In genomic region chr16:46568472-46569230, GRCh38 we compare ENCODE assay signal across 24 cellular contexts. TPM values are rescaled to one million over a fixed set of nuclear protein-coding genes. Genes with fewer than 3 reads are reported as not detected.
DNase-seq lines count a peak whose midpoint lies in the region; ATAC-seq, FAIRE-seq and TF ChIP-seq lines count a peak whose summit lies in the region.
"Had no signal": no experiment of that assay in that cellular context is flagged by ENCODE, and none has a peak within 500 bp of the region (broad histone marks: within the 10 kb centered on the region; RNA-seq: fewer than 3 reads in every experiment).

No MANE protein-coding gene starts in this region.

- no peaks in the 10 kb centered on the region for H3K4me1 ChIP-seq in GM23338 (ENCODE audit: insufficient read depth)
- H3K4me1 ChIP-seq in K562 (replicated peaks in 1 of 2; ENCODE audit: control insufficient read depth in 2 of 2, insufficient read depth in 2 of 2, low read length in 2 of 2) = peaks cover 5 to 14% of the 10 kb centered on the region in 2 experiments; a peak in 4 of 5 replicates

- in situ Hi-C loops in K562 (cut with MboI) = no loop called here

- TF ChIP-seq CTCF in 22Rv1 (IDR thresholded peaks at IDR 0.05) (no peak), GM23338 (conservative IDR thresholded peaks at IDR 0.05; ENCODE audit: low read depth in 2 of 2) (no peak), K562 (IDR thresholded peaks at IDR 0.05 in 2 of 3, conservative IDR thresholded peaks at IDR 0.05 in 1 of 3; ENCODE audit: insufficient read depth in 2 of 3, low read depth in 1 of 3, low read length in 3 of 3) (no peak)

- H3K4me2 ChIP-seq in GM23338 = no peak overlapping the region
- H3K4me2 ChIP-seq in K562 (ENCODE audit: insufficient read depth, low read length) = no peak overlapping the region
- H3K4me2 ChIP-seq: A549; BLaER1 treated with 17β-estradiol and CSF1 and Interleukin-3, amounts not matched to agents 10 nM and 100 nM had no signal

- no peak overlapping the region for H3K27ac Mint-ChIP-seq in GM23338
- H3K27ac Mint-ChIP-seq: CD4-positive, alpha-beta T cell; H9; HFFc6 had no signal

- no TSS peak for BruUV-seq in K562 (replicated peaks; lab: Mats Ljungman, UMichigan)

- H3K9me3 Mint-ChIP-seq in GM23338 = no peaks in the 10 kb centered on the region
- H3K9me3 Mint-ChIP-seq: CD4-positive, alpha-beta T cell had no signal

- H3K27me3 Mint-ChIP-seq in GM23338 (ENCODE audit: insufficient read depth, low read depth, poor library complexity) = peaks cover 2% of the 10 kb centered on the region
- H3K27me3 Mint-ChIP-seq: CD4-positive, alpha-beta T cell had no signal

- no peak for TF ChIP-seq RAD21 in K562 (CRISPR knock-in tag; conservative IDR thresholded peaks at IDR 0.05 in 1 of 2, IDR thresholded peaks at IDR 0.05 in 1 of 2)

- no peaks in the 10 kb centered on the region for H3F3A ChIP-seq in GM23338 (replicated peaks; ENCODE audit: low read depth)

- CTCF ChIA-PET in K562 (lab: Yijun Ruan, JAX; ENCODE audit: low intra/inter-chr PET ratio) = no interaction called here

- no peak for TF ChIP-seq POLR2A in K562 (conservative IDR thresholded peaks at IDR 0.05)

- H4K20me1 ChIP-seq in GM23338 (replicated peaks; ENCODE audit: insufficient read depth) = no peaks in the 10 kb centered on the region
- H4K20me1 ChIP-seq in K562 (replicated peaks; ENCODE audit: control insufficient read depth, insufficient read depth, low read length) = no peaks in the 10 kb centered on the region
- H4K20me1 ChIP-seq: BLaER1 treated with 17β-estradiol and CSF1 and Interleukin-3, amounts not matched to agents 10 nM and 100 nM had no signal

- H3K79me2 ChIP-seq in GM23338 (replicated peaks; ENCODE audit: insufficient read depth) (no peaks in the 10 kb centered on the region), K562 (ENCODE audit: control insufficient read depth, insufficient read depth, low read length) (no peaks in the 10 kb centered on the region)

- H3K36me3 ChIP-seq in GM23338 (ENCODE audit: insufficient read depth) (no peaks in the 10 kb centered on the region), K562 (ENCODE audit: control insufficient read depth, insufficient read depth, low read length) (no peaks in the 10 kb centered on the region)
- H3K36me3 ChIP-seq: BLaER1 treated with 17β-estradiol and CSF1 and Interleukin-3, amounts not matched to agents 10 nM and 100 nM had no signal

- no peak overlapping the region for H3K4me3 Mint-ChIP-seq in GM23338
- H3K4me3 Mint-ChIP-seq: CD4-positive, alpha-beta T cell; H9; HFFc6 had no signal

- no peak for DNase-seq in GM23338 (ENCODE audit: low spot score)
- DNase-seq in K562 (ENCODE audit: extremely low read depth in 1 of 4, low spot score in 3 of 4) = no peak
- peak; percentile 73 for DNase-seq in posterior vena cava (ENCODE audit: low spot score)
- no peak for DNase-seq in activated CD8-positive, alpha-beta memory T cell treated with anti-CD3 and anti-CD28 coated beads, Interleukin-2, amount 50 U/mL, for 4 hours
- DNase-seq in NCI-H1417 (lab: John Stamatoyannopoulos, UW) = no peak
- DNase-seq: AML-193; CD4-positive, alpha-beta T cell; HFFc6; KG1; MM.1S; NCI-H1694; NCI-H2029 treated with DMSO at 0.1 percent for 48 hours; NCI-H446 treated with DMSO at 0.1 percent for 48 hours; NCI-H69; SIG-M5 had no signal

- FAIRE-seq in K562 (lab: Jason Lieb, UNC) = no peak
- FAIRE-seq: A549, D721Med, G401.6 had no signal

- peak overlapping the region; percentile 43; the same call in 1 of the 2 replicates for H2AFZ ChIP-seq in GM23338
- no peak overlapping the region for H2AFZ ChIP-seq in K562 (ENCODE audit: low read depth, low read length)

- H3K4me3 ChIP-seq in GM23338 (no peak overlapping the region), K562 (no peak overlapping the region)
- H3K4me3 ChIP-seq: A549; BLaER1 treated with 17β-estradiol and CSF1 and Interleukin-3, amounts not matched to agents 10 nM and 100 nM; SK-N-MC had no signal

- H3K9me2 ChIP-seq in GM23338 (ENCODE audit: insufficient read depth) = no peaks in the 10 kb centered on the region

- H3K9ac ChIP-seq in K562 (ENCODE audit: insufficient read depth in 1 of 2, low read depth in 2 of 2, low read length in 2 of 2) = no peak overlapping the region
- H3K9ac ChIP-seq: BLaER1 treated with 17β-estradiol and CSF1 and Interleukin-3, amounts not matched to agents 10 nM and 100 nM had no signal

- no peak for TF ChIP-seq EP300 in K562 (IDR thresholded peaks at IDR 0.05; ENCODE audit: low read length)

- intact Hi-C loops in K562 (cut with micrococcal nuclease) (no loop called here), posterior vena cava (cut with DNase I) (no loop called here)

- H3K27me3 ChIP-seq in GM23338 (ENCODE audit: insufficient read depth) = no peaks in the 10 kb centered on the region
- H3K27me3 ChIP-seq in K562 (ENCODE audit: control insufficient read depth in 2 of 2, insufficient read depth in 2 of 2, low read length in 2 of 2) = peaks cover 11 to 32% of the 10 kb centered on the region in 2 experiments; a peak in 3 of 5 replicates
- H3K27me3 ChIP-seq: BLaER1 treated with 17β-estradiol and CSF1 and Interleukin-3, amounts not matched to agents 10 nM and 100 nM had no signal

- no peaks in the 10 kb centered on the region for H3K9me3 ChIP-seq in K562 (replicated peaks; ENCODE audit: control insufficient read depth, insufficient read depth, low read depth, low read length)
- H3K9me3 ChIP-seq: A549 had no signal

- no peaks in the 10 kb centered on the region for H3K36me3 Mint-ChIP-seq in GM23338 (ENCODE audit: low read depth)

- H3K4me1 Mint-ChIP-seq in GM23338 = no peaks in the 10 kb centered on the region; the same call in 2 of the 3 replicates

- no peaks in the 10 kb centered on the region for H3K9me1 ChIP-seq in K562 (ENCODE audit: control insufficient read depth, insufficient read depth, low read length)

- peak; percentile 29; the same call in 2 of the 3 replicates for ATAC-seq in GM23338
- no peak; the same call in none of the 3 replicates for ATAC-seq in K562
- ATAC-seq in GM21825 (IDR thresholded peaks at IDR 0.05; ENCODE audit: unreplicated experiment) = no peak
- ATAC-seq: A549 had no signal

- WGBS in K562 (ENCODE audit: insufficient coverage, low coverage, missing lambda C conversion rate) = 28% methylated on average over 31 of the region's 42 CpGs

- POLR2A ChIA-PET in K562 (lab: Yijun Ruan, JAX) = interaction anchor here (0.6 to 4.0 kb wide), 4 partner anchors 9 to 275 kb away, joined by 3 to 18 read pairs (median 4); no protein-coding TSS in a partner anchor

- peak overlapping the region; percentile 60 for H3K27ac ChIP-seq in 22Rv1
- H3K27ac ChIP-seq in GM23338 (ENCODE audit: low read depth) = no peak overlapping the region
- H3K27ac ChIP-seq in K562 (ENCODE audit: extremely low read depth, low read depth, low read length) = no peak overlapping the region
- H3K27ac ChIP-seq: A549; BLaER1 treated with 17β-estradiol and CSF1 and Interleukin-3, amounts not matched to agents 10 nM and 100 nM; RWPE1; SK-N-MC had no signal

TF ChIP-seq in GM23338, 12 proteins besides CTCF, POLR2A, EP300 and RAD21 (continues in another document):
- TF ChIP-seq ETS1 (IDR thresholded peaks at IDR 0.05) = no peak
- no peak for TF ChIP-seq JUNB (IDR thresholded peaks at IDR 0.05; ENCODE audit: unreplicated experiment)
- TF ChIP-seq NANOG (IDR thresholded peaks at IDR 0.05; ENCODE audit: borderline replicate concordance) = no peak

TF ChIP-seq in K562, 482 proteins besides CTCF, POLR2A, EP300 and RAD21 (continues in another document):
- TF ChIP-seq HDAC2 (IDR thresholded peaks at IDR 0.05) = no peak
- TF ChIP-seq ARID3B (CRISPR knock-in tag; IDR thresholded peaks at IDR 0.05; ENCODE audit: borderline replicate concordance) = no peak
- no peak for TF ChIP-seq ZNF57 (CRISPR knock-in tag; IDR thresholded peaks at IDR 0.05)
- no peak for TF ChIP-seq ZNF133 (CRISPR knock-in tag; IDR thresholded peaks at IDR 0.05)
- TF ChIP-seq MEIS2 (IDR thresholded peaks at IDR 0.05; ENCODE audit: partially characterized antibody) = peak; percentile 3
- TF ChIP-seq CBFB (CRISPR knock-in tag; IDR thresholded peaks at IDR 0.05) = no peak
- no peak for TF ChIP-seq SIRT6 (IDR thresholded peaks at IDR 0.05; ENCODE audit: low read depth, low read length)
- TF ChIP-seq ZNF197 (CRISPR knock-in tag; IDR thresholded peaks at IDR 0.05; ENCODE audit: low read depth) = no peak
- TF ChIP-seq NRF1 (conservative IDR thresholded peaks at IDR 0.05 in 1 of 2, IDR thresholded peaks at IDR 0.05 in 1 of 2) = peak; percentile 46 to 66

RNA-seq across cellular contexts. Expression of gene SHCBP1, which starts 52.5 kb away (rescaled TPM):
- total RNA-seq in GM23338 (2014; rRNA removed; shearing (Covaris generic)) = 14.1 and 14.9 TPM in 2 replicates
- polyA plus RNA-seq in GM23338 (2016; fragmentation: Nextera tagmentation; extraction: Ambion mirVana) (6.5 and 7.3 TPM in 2 replicates), K562 (2011; rRNA removed) (21.3 and 29.6 TPM in 2 replicates), K562 (2014; fragmentation: Illumina TruSeq; extraction: Trizol) (18.0 and 21.0 TPM in 2 replicates), K562 (2014; fragmentation: Nextera tagmentation; extraction: Ambion mirVana) (1 to 10 TPM; 6.2 to 6.8 TPM), K562 (2014; rRNA removed) (20.6 and 21.1 TPM in 2 replicates)
- 57.4 and 121 TPM in 2 replicates for total RNA-seq in K562 (2011; cell fraction: chromatin; rRNA removed; ENCODE audit: low replicate concordance)
- total RNA-seq in K562 (2011; cell fraction: nucleolus; rRNA removed) = 24.3 and 35.9 TPM in 2 replicates
- total RNA-seq in K562 (2011; cell fraction: nucleoplasm; rRNA removed) = 43.2 and 49.7 TPM in 2 replicates
- total RNA-seq in K562 (2014; rRNA removed) (15.6 and 19.7 TPM in 2 replicates), K562 (2014; rRNA removed; fragmentation: Illumina TruSeq; extraction: Trizol) (22.3 and 22.4 TPM in 2 replicates), K562 (2015; rRNA removed; fragmentation: Illumina TruSeq; extraction: Trizol) (15.8 and 16.9 TPM in 2 replicates), K562 (2021) (18.0 and 18.2 TPM in 2 replicates), posterior vena cava (1 to 10 TPM in 1 of 2 donors, under 1 TPM in 1; 0.76 to 2.5 TPM)
- polyA plus RNA-seq in K562 (2011; cell fraction: cytosol; rRNA removed) = 6.6 and 16.0 TPM in 2 replicates
- polyA plus RNA-seq in K562 (2011; cell fraction: nucleus; rRNA removed) = 13.6 and 19.8 TPM in 2 replicates
- polyA plus RNA-seq in K562 (2012) = 13.7 and 23.1 TPM in 2 replicates
- polyA minus RNA-seq in K562 (2011; rRNA and poly(A)+ RNA removed) = 47.5 and 52.1 TPM in 2 replicates
- 14.6 and 15.5 TPM in 2 replicates for polyA minus RNA-seq in K562 (2011; cell fraction: cytosol; rRNA and poly(A)+ RNA removed)
- 24.6 and 42.8 TPM in 2 replicates for polyA minus RNA-seq in K562 (2011; cell fraction: nucleus; rRNA and poly(A)+ RNA removed)
